8 cellular contexts compared by ENCODE assay signal in genomic region chr14:44897041-44897843, GRCh38.
DNase-seq lines count a peak whose midpoint lies in the region; ATAC-seq lines count a peak whose summit lies in the region.

No MANE protein-coding gene starts in this region.

- DNase-seq in NCI-H1048 (lab: John Stamatoyannopoulos, UW) (peak; percentile 67), SK-N-MC (ENCODE audit: low read depth, low spot score) (peak; percentile 87), glomerular endothelial cell (ENCODE audit: extremely low read depth, low read depth, low spot score) (peak; percentile 56), occipital lobe (lab: John Stamatoyannopoulos, UW) (peak; percentile 99)

- H3K9me3 Mint-ChIP-seq in activated naive CD4-positive, alpha-beta T cell treated with anti-CD3 and anti-CD28 coated beads, Interleukin-2, amount 50 U/mL, for 24 hours: no peaks in the 10 kb centered on the region

- H3K4me3 ChIP-seq in GM08714 (ENCODE audit: low read length): peak overlapping the region; percentile 96; the same call in 1 of the 2 replicates
- peak overlapping the region; percentile 92 for H3K4me3 ChIP-seq in SK-N-MC

- no peaks in the 10 kb centered on the region for H3K36me3 ChIP-seq in SK-N-MC (ENCODE audit: insufficient read depth, low read length)

- no peaks in the 10 kb centered on the region for H3K36me3 Mint-ChIP-seq in activated naive CD4-positive, alpha-beta T cell treated with anti-CD3 and anti-CD28 coated beads, Interleukin-2, amount 50 U/mL, for 24 hours

- H3K27ac Mint-ChIP-seq in activated naive CD4-positive, alpha-beta T cell treated with anti-CD3 and anti-CD28 coated beads, Interleukin-2, amount 50 U/mL, for 24 hours: peak overlapping the region; percentile 93

- peak overlapping the region; percentile 91 for H3K4me3 Mint-ChIP-seq in activated naive CD4-positive, alpha-beta T cell treated with anti-CD3 and anti-CD28 coated beads, Interleukin-2, amount 50 U/mL, for 24 hours

- H3K27ac ChIP-seq in SK-N-MC (peak overlapping the region; percentile 71), temporal lobe (ENCODE audit: low read depth, low read length) (peak overlapping the region; percentile 91)

- H3K27me3 Mint-ChIP-seq in activated naive CD4-positive, alpha-beta T cell treated with anti-CD3 and anti-CD28 coated beads, Interleukin-2, amount 50 U/mL, for 24 hours: no peaks in the 10 kb centered on the region

- H3K9ac ChIP-seq in SK-N-MC (ENCODE audit: insufficient read length): peak overlapping the region; percentile 83

- H3K9me3 ChIP-seq in SK-N-MC (ENCODE audit: low read depth, low read length): peaks cover 9% of the 10 kb centered on the region; the same call in 1 of the 2 replicates

- peaks cover 25% of the 10 kb centered on the region for H3K4me1 Mint-ChIP-seq in activated naive CD4-positive, alpha-beta T cell treated with anti-CD3 and anti-CD28 coated beads, Interleukin-2, amount 50 U/mL, for 24 hours

- ATAC-seq in HG02588 (IDR thresholded peaks at IDR 0.05; ENCODE audit: unreplicated experiment): peak; percentile 91

Comparison
In these comparisons a context has a peak if more than half of its experiments do, and no peak if none do; other contexts are left out.
1. Peak in every context shown above with its lines: DNase-seq, ATAC-seq, H3K4me3 ChIP-seq and H3K27ac ChIP-seq.